Comparison of ENCODE assay signal across 10 cellular contexts in the genomic region with DNA sequence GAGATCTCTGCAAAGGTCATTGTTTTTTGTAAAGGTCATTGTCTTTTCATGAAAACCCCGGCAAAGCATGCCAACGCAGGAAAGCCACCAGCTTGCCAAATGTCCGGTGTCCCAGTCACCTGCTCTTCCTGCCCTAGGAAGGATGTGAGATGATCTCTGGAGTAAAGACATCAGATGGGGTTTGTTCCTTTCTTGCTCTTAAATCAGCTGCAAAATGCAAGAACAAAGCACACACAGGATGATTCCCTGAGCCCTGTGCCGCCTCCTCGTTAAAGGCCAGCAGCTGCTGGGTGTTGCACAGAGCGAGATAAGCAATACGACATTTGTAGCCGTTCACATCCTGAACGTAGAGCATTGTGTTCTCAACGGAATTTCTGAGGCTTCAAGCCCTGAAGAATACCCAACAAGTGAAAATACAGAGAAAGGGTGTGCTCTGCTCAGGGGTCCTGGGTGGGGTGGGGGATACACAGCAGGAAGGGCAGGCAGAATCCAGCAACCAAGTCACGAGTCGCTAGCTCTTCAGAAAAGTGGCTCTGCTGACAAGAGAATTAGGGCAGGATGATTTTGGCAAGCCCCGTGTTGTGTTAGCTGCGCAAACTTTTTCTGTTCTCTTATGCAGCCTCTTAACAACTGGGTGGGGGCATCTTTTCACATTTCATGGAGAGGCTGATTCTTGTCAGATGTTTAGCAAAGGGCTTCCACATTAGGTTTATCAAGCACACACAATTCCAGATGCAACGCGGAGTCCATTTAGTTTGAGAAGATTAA.
DNase-seq lines count a peak whose midpoint lies in the region; ATAC-seq and TF ChIP-seq lines count a peak whose summit lies in the region.
"Had no signal": no experiment of that assay in that cellular context is flagged by ENCODE, and none has a peak within 500 bp of the region (broad histone marks: within the 10 kb centered on the region; RNA-seq: fewer than 3 reads in every experiment).

No MANE protein-coding gene starts in this region.

- H3K4me1 ChIP-seq in body of pancreas, result no peaks in the 10 kb centered on the region
- no peaks in the 10 kb centered on the region for H3K4me1 ChIP-seq in right lobe of liver
- H3K4me1 ChIP-seq in thymus (ENCODE audit: control insufficient read depth, insufficient read depth, low read length), result peaks cover 23% of the 10 kb centered on the region

- H3K4me3 ChIP-seq in body of pancreas, result no peak overlapping the region
- no peak overlapping the region for H3K4me3 ChIP-seq in right lobe of liver
- H3K4me3 ChIP-seq in thymus (ENCODE audit: low read length), result no peak overlapping the region

- WGBS in body of pancreas, 2 donors, result 50 to 53% methylated on average over 16 of the region's 16 CpGs
- 35% methylated on average over 14 of the region's 16 CpGs for WGBS in right lobe of liver (ENCODE audit: insufficient coverage, low coverage, low lambda C conversion rate, missing lambda C conversion rate)
- 80% methylated on average over 16 of the region's 16 CpGs for WGBS in thymus

- peaks cover 21% of the 10 kb centered on the region for H3K36me3 Mint-ChIP-seq in activated CD4-positive, alpha-beta T cell treated with anti-CD3 and anti-CD28 coated beads, Interleukin-2, amount 10 ng/mL, durations not matched to agents 7 days and 5 days (ENCODE audit: low read depth)

- TF ChIP-seq POLR2A in body of pancreas (IDR thresholded peaks at IDR 0.05), result no peak
- TF ChIP-seq POLR2A in right lobe of liver (IDR thresholded peaks at IDR 0.05), result no peak

- H3K36me3 ChIP-seq in body of pancreas (replicated peaks in 1 of 2; ENCODE audit: insufficient read depth in 1 of 2, low read depth in 2 of 2) (no peaks in the 10 kb centered on the region), right lobe of liver (no peaks in the 10 kb centered on the region), thymus (ENCODE audit: control insufficient read depth, insufficient read depth) (no peaks in the 10 kb centered on the region)

- H3K27me3 Mint-ChIP-seq in activated CD4-positive, alpha-beta T cell treated with anti-CD3 and anti-CD28 coated beads, Interleukin-2, amount 10 ng/mL, durations not matched to agents 7 days and 5 days, result peaks cover 3% of the 10 kb centered on the region

- no peaks in the 10 kb centered on the region for H3K27me3 ChIP-seq in body of pancreas
- no peaks in the 10 kb centered on the region for H3K27me3 ChIP-seq in right lobe of liver
- no peaks in the 10 kb centered on the region for H3K27me3 ChIP-seq in thymus (ENCODE audit: control insufficient read depth, insufficient read depth)

- intact Hi-C loops in body of pancreas (cut with DNase I), result no loop called here
- intact Hi-C loops in right lobe of liver (cut with DNase I), result no loop called here

- peaks cover 0 to 5% (median 0%) of the 10 kb centered on the region in 3 donors for H3K9me3 ChIP-seq in body of pancreas
- no peaks in the 10 kb centered on the region for H3K9me3 ChIP-seq in right lobe of liver
- H3K9me3 ChIP-seq in thymus (ENCODE audit: control insufficient read depth), result no peaks in the 10 kb centered on the region

- H3K4me1 Mint-ChIP-seq in activated CD4-positive, alpha-beta T cell treated with anti-CD3 and anti-CD28 coated beads, Interleukin-2, amount 10 ng/mL, durations not matched to agents 7 days and 5 days, result peaks cover 50% of the 10 kb centered on the region

- DNase-seq in activated CD4-positive, alpha-beta T cell treated with anti-CD3 and anti-CD28 coated beads, Interleukin-2, amount 10 ng/mL, durations not matched to agents 7 days and 5 days, result peak; percentile 15
- DNase-seq in activated CD4-positive, alpha-beta T cell treated with anti-CD3 and anti-CD28 coated beads, Interleukin-2, amount 50 U/mL, for 4 hours, result no peak
- DNase-seq in body of pancreas (peak in 3 of 4 donors; percentile 20 to 27 (median 23)), right lobe of liver (peak in 1 of 3 donors; percentile 41), cortex of kidney (lab: John Stamatoyannopoulos, UW) (no peak)
- DNase-seq in activated CD8-positive, alpha-beta memory T cell treated with anti-CD3 and anti-CD28 coated beads for 24 hours, result no peak
- DNase-seq: activated CD8-positive, alpha-beta memory T cell treated with anti-CD3 and anti-CD28 coated beads, Interleukin-2, amount 50 U/mL, for 4 hours had no signal

- no peak overlapping the region for H3K27ac ChIP-seq in body of pancreas
- no peak overlapping the region for H3K27ac ChIP-seq in right lobe of liver
- peak overlapping the region; percentile 76 for H3K27ac ChIP-seq in thymus (ENCODE audit: low read depth)
- H3K27ac ChIP-seq: HL-60 had no signal

- CTCF ChIA-PET in activated CD4-positive, alpha-beta T cell treated with anti-CD3 and anti-CD28 coated beads, Interleukin-2, amount 10 ng/mL, durations not matched to agents 7 days and 5 days (lab: Charles Lee), result interaction anchor here (1.4 kb wide), 1 partner anchor 31 kb away, joined by 3 read pairs; no protein-coding TSS in a partner anchor

- POLR2A ChIA-PET in activated CD4-positive, alpha-beta T cell treated with anti-CD3 and anti-CD28 coated beads, Interleukin-2, amount 10 ng/mL, durations not matched to agents 7 days and 5 days (lab: Charles Lee), result no interaction called here

- H3K27ac Mint-ChIP-seq in activated CD4-positive, alpha-beta T cell treated with anti-CD3 and anti-CD28 coated beads, Interleukin-2, amount 10 ng/mL, durations not matched to agents 7 days and 5 days, result peak overlapping the region; percentile 14

- no peak for TF ChIP-seq CTCF in body of pancreas (IDR thresholded peaks at IDR 0.05)
- TF ChIP-seq CTCF in right lobe of liver (IDR thresholded peaks at IDR 0.05), result no peak

- H3K4me3 Mint-ChIP-seq in activated CD4-positive, alpha-beta T cell treated with anti-CD3 and anti-CD28 coated beads, Interleukin-2, amount 10 ng/mL, durations not matched to agents 7 days and 5 days, result no peak overlapping the region

- peaks cover 12% of the 10 kb centered on the region for H3K9me3 Mint-ChIP-seq in activated CD4-positive, alpha-beta T cell treated with anti-CD3 and anti-CD28 coated beads, Interleukin-2, amount 10 ng/mL, durations not matched to agents 7 days and 5 days

- peak; percentile 42 for ATAC-seq in body of pancreas
- peak; percentile 59 to 78 (median 68) for ATAC-seq in right lobe of liver
- ATAC-seq in GM18502 (IDR thresholded peaks at IDR 0.05; ENCODE audit: poor library complexity, unreplicated experiment), result no peak

Comparison
In these comparisons a context has a peak if more than half of its experiments do, and no peak if none do; other contexts are left out.
1. DNase-seq: peak in activated CD4-positive, alpha-beta T cell treated with anti-CD3 and anti-CD28 coated beads, Interleukin-2, amount 10 ng/mL, durations not matched to agents 7 days and 5 days (single experiment) and body of pancreas (3 of 4); none in activated CD4-positive, alpha-beta T cell treated with anti-CD3 and anti-CD28 coated beads, Interleukin-2, amount 50 U/mL, for 4 hours (0 of 2), cortex of kidney (single experiment) and activated CD8-positive, alpha-beta memory T cell treated with anti-CD3 and anti-CD28 coated beads for 24 hours (single experiment).